12 cellular contexts compared by ENCODE assay signal in the genomic region with DNA sequence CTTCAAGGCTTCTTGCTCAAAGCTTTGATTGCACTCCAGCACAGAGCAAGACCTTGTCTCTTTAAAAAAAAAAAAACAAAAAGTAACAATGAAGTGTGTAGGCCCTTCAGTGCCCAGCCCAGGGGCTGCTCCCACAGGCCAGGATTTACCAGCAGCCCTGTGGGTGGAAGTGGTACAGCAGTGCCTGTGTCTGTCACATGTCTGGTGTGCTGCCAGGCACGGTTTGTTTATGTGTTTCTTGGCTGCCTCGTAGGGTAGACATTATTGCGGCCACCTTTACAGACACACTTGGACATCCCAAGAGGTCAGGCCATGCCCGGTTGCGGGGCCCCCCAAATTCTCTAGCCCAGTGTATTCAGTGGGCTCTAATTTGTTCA. TPM values are rescaled to one million over a fixed set of nuclear protein-coding genes. Genes with fewer than 3 reads are reported as not detected.
DNase-seq lines count a peak whose midpoint lies in the region; ATAC-seq and TF ChIP-seq lines count a peak whose summit lies in the region.
"Had no signal": no experiment of that assay in that cellular context is flagged by ENCODE, and none has a peak within 500 bp of the region (broad histone marks: within the 10 kb centered on the region; RNA-seq: fewer than 3 reads in every experiment).

No MANE protein-coding gene starts in this region.

- H3K27ac ChIP-seq in tibial artery (peak overlapping the region; percentile 18 to 50), colonic mucosa (no peak overlapping the region)

- intact Hi-C loops in tibial artery (cut with DNase I; ENCODE audit: low total_unique reads) (no loop called here), colonic mucosa (cut with DNase I) (loop anchor here (10.0 kb wide), 1 partner anchor 214 kb away; no protein-coding TSS in a partner anchor)

- ATAC-seq in HG02588 (IDR thresholded peaks at IDR 0.05; ENCODE audit: unreplicated experiment), result no peak
- ATAC-seq: activated CD8-positive, alpha-beta memory T cell treated with anti-CD3 and anti-CD28 coated beads, Interleukin-2, amount 10 ng/mL, durations not matched to agents 7 days and 5 days had no signal

- H3K4me3 ChIP-seq in tibial artery, result no peak overlapping the region
- no peak overlapping the region for H3K4me3 ChIP-seq in colonic mucosa

- DNase-seq in NCI-H2029 (lab: John Stamatoyannopoulos, UW), result peak; percentile 55
- DNase-seq in NCI-H2029 treated with DMSO at 0.1 percent for 48 hours (lab: John Stamatoyannopoulos, UW), result no peak
- peak; percentile 48 for DNase-seq in fibroblast of gingiva (ENCODE audit: low read depth)
- peak; percentile 68 for DNase-seq in medulla oblongata (ENCODE audit: extremely low spot score)
- DNase-seq in tibial artery, result peak; percentile 45 to 81
- no peak for DNase-seq in colonic mucosa
- no peak for DNase-seq in HT-29 (ENCODE audit: low spot score)
- DNase-seq: 8988T; activated CD8-positive, alpha-beta memory T cell treated with anti-CD3 and anti-CD28 coated beads, Interleukin-2, amount 10 ng/mL, durations not matched to agents 7 days and 5 days; NCI-H1092 treated with DMSO at 0.1 percent for 48 hours; NCI-H446 had no signal

- H3K27me3 ChIP-seq in tibial artery (no peaks in the 10 kb centered on the region), colonic mucosa (no peaks in the 10 kb centered on the region)

- peak overlapping the region in 1 of 2 donors; percentile 4 for H3K9ac ChIP-seq in colonic mucosa (ENCODE audit: low read depth in 2 of 2, low read length in 2 of 2)

- TF ChIP-seq CTCF in tibial artery (IDR thresholded peaks at IDR 0.05), result peak; percentile 28 to 35
- no peak for TF ChIP-seq CTCF in colonic mucosa (IDR thresholded peaks at IDR 0.05)

- H3K36me3 ChIP-seq in tibial artery, result peaks cover 45 to 71% (median 63%) of the 10 kb centered on the region in 3 donors
- H3K36me3 ChIP-seq in colonic mucosa, result peaks cover 14% of the 10 kb centered on the region

- H3K4me1 ChIP-seq in tibial artery, result peaks cover 0 to 54% (median 41%) of the 10 kb centered on the region in 4 donors
- peaks cover 6% of the 10 kb centered on the region for H3K4me1 ChIP-seq in colonic mucosa

- H3K9me3 ChIP-seq in tibial artery (no peaks in the 10 kb centered on the region), colonic mucosa (no peaks in the 10 kb centered on the region)

RNA-seq across cellular contexts. Expression of a gene that starts 12.7 kb away (rescaled TPM):
- 100 to 1,000 TPM; 106 to 107 TPM for total RNA-seq in colonic mucosa
- total RNA-seq in HT-29 (2014; rRNA removed; shearing (Covaris generic)), result 392 and 436 TPM in 2 replicates

RNA-seq across cellular contexts. Expression of a gene that starts 29.6 kb away (rescaled TPM):
- 10 to 100 TPM; 44.8 to 46.2 TPM for total RNA-seq in colonic mucosa
- total RNA-seq in HT-29 (2014; rRNA removed; shearing (Covaris generic)), result 9.3 and 12.6 TPM in 2 replicates

Comparison
In these comparisons a context has a peak if more than half of its experiments do, and no peak if none do; other contexts are left out.
1. DNase-seq: peak in NCI-H2029 (single experiment), fibroblast of gingiva (single experiment), medulla oblongata (single experiment) and tibial artery (2 of 2); none in NCI-H2029 treated with DMSO at 0.1 percent for 48 hours (single experiment), colonic mucosa (single experiment) and HT-29 (single experiment).